Comparison of ENCODE assay signal across 15 cellular contexts in the genomic region with DNA sequence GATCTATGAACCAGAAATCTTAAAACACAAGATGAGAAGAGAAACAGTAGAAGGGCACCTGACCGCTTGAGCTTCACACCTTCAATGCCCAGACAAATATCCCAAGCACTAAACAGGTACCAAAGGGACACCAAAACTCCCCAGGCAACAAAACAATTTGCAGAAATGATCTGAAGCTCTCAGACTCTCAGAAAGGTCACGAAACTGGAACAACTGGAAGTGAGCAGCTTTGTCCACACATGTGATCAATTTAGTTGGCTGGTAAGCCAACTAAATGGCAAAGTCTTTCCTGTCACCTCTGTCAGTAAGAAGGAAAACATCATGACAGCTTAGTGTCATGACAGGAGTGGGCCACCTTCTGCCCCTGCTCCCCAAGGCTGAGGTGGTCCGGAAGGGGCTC. TPM values are rescaled to one million over a fixed set of nuclear protein-coding genes. Genes with fewer than 3 reads are reported as not detected.
DNase-seq lines count a peak whose midpoint lies in the region; ATAC-seq, FAIRE-seq and TF ChIP-seq lines count a peak whose summit lies in the region.
"Had no signal": no experiment of that assay in that cellular context is flagged by ENCODE, and none has a peak within 500 bp of the region (broad histone marks: within the 10 kb centered on the region; RNA-seq: fewer than 3 reads in every experiment).

No MANE protein-coding gene starts in this region.

- POLR2A ChIA-PET in HepG2 (lab: Yijun Ruan, JAX) = no interaction called here

- no peak for DNase-seq in HepG2 (ENCODE audit: low spot score)
- no peak for DNase-seq in immature natural killer cell
- DNase-seq in left lobe of liver (ENCODE audit: low spot score) = no peak
- no peak for DNase-seq in erythroblast (lab: John Stamatoyannopoulos, UW)
- no peak for DNase-seq in coronary artery (ENCODE audit: low spot score)
- DNase-seq: activated CD4-positive, alpha-beta T cell treated with anti-CD3 and anti-CD28 coated beads, Interleukin-2, amount 50 U/mL, for 48 hours; BE2C; DMS79 treated with DMSO at 0.1 percent for 48 hours; effector CD8-positive, alpha-beta T cell; NCI-H2171 treated with DMSO at 0.1 percent for 48 hours; stimulated activated CD4-positive, alpha-beta T cell treated with anti-CD3 and anti-CD28 coated beads, Interleukin-12 subunit alpha, Interleukin-12 subunit beta, amount 100 ng/mL, for 4 hours had no signal

- H3K9me3 Mint-ChIP-seq in immature natural killer cell = no peaks in the 10 kb centered on the region

- H3K36me3 ChIP-seq in liver (ENCODE audit: control insufficient read depth in 4 of 4, insufficient read depth in 3 of 4, low read depth in 1 of 4, low read length in 3 of 4) (peaks cover 0 to 2% (median 0%) of the 10 kb centered on the region in 4 donors), HepG2 (replicated peaks in 1 of 2; ENCODE audit: control insufficient read depth in 1 of 2, insufficient read depth in 2 of 2, low read length in 2 of 2) (peaks cover 2 to 12% of the 10 kb centered on the region in 2 experiments; a peak in 2 of 5 replicates)
- H3K36me3 ChIP-seq: BE2C, prostate gland had no signal

- 65% methylated on average over 3 of the region's 3 CpGs for WGBS in liver
- WGBS in HepG2 (ENCODE audit: low lambda C conversion rate) = 98% methylated on average over 3 of the region's 3 CpGs

- ATAC-seq in HepG2 (no peak), left lobe of liver (no peak)
- ATAC-seq: left lung had no signal

- peak overlapping the region; percentile 38 to 75 for H3K27ac ChIP-seq in liver (ENCODE audit: low read depth in 1 of 2, low read length in 2 of 2)
- no peak overlapping the region for H3K27ac ChIP-seq in HepG2 (ENCODE audit: extremely low read length, insufficient read depth, low read length)
- H3K27ac ChIP-seq in VCaP = peak overlapping the region; percentile 78
- no peak overlapping the region for H3K27ac ChIP-seq in coronary artery
- H3K27ac ChIP-seq: left lung, prostate gland had no signal

- peaks cover 55 to 72% of the 10 kb centered on the region in 2 donors for H3K4me1 Mint-ChIP-seq in immature natural killer cell

- H3K36me3 Mint-ChIP-seq in immature natural killer cell = no peaks in the 10 kb centered on the region

- peaks cover 4% of the 10 kb centered on the region; the same call in 1 of the 2 replicates for H4K20me1 ChIP-seq in HepG2 (ENCODE audit: insufficient read depth, low read length)

- in situ Hi-C loops in HepG2 (cut with HindIII; ENCODE audit: extremely low pct_ligation_motif_present, low pct_unique_long_range_greater_than_20kb) = no loop called here

- H3K27me3 Mint-ChIP-seq in immature natural killer cell (ENCODE audit: low read depth in 3 of 3) = peaks cover 3 to 13% (median 6%) of the 10 kb centered on the region in 3 donors

- intact Hi-C loops in HepG2 (cut with micrococcal nuclease; ENCODE audit: unreplicated experiment) = no loop called here

- H3K9me3 ChIP-seq in liver (ENCODE audit: control insufficient read depth in 4 of 4, low read length in 3 of 4) (no peaks in the 10 kb centered on the region), HepG2 (ENCODE audit: low read length) (no peaks in the 10 kb centered on the region)
- H3K9me3 ChIP-seq: BE2C, left lung, prostate gland had no signal

- H3K4me3 Mint-ChIP-seq in immature natural killer cell = no peak overlapping the region

- H3K9ac ChIP-seq in liver (ENCODE audit: low read depth in 1 of 2, low read length in 2 of 2) = no peak overlapping the region
- no peak overlapping the region for H3K9ac ChIP-seq in HepG2 (ENCODE audit: insufficient read depth, low read depth, low read length)

- no peak overlapping the region for H2AFZ ChIP-seq in HepG2 (ENCODE audit: low read length)

- CTCF ChIA-PET in HepG2 (lab: Yijun Ruan, JAX; ENCODE audit: low intra/inter-chr PET ratio, low total read pairs) = no interaction called here

- peaks cover 46% of the 10 kb centered on the region for H3K79me2 ChIP-seq in HepG2 (ENCODE audit: insufficient read depth, low read length)

- no peak for TF ChIP-seq RAD21 in liver (IDR thresholded peaks at IDR 0.05)
- no peak for TF ChIP-seq RAD21 in HepG2 (CRISPR knock-in tag; IDR thresholded peaks at IDR 0.05)

- no TSS peak for BruUV-seq in HepG2 (replicated peaks; lab: Mats Ljungman, UMichigan)

- no peak for TF ChIP-seq CTCF in liver (IDR thresholded peaks at IDR 0.05; ENCODE audit: low read depth, low read length, missing input control)
- no peak for TF ChIP-seq CTCF in HepG2 (CRISPR knock-in tag; IDR thresholded peaks at IDR 0.05)
- no peak for TF ChIP-seq CTCF in VCaP (conservative IDR thresholded peaks at IDR 0.05)
- no peak for TF ChIP-seq CTCF in coronary artery (IDR thresholded peaks at IDR 0.05)

- H3K27me3 ChIP-seq in liver (ENCODE audit: control insufficient read depth in 4 of 4, insufficient read depth in 4 of 4, low read length in 3 of 4) (no peaks in the 10 kb centered on the region), HepG2 (ENCODE audit: control insufficient read depth in 1 of 2, insufficient read depth in 2 of 2, low read length in 2 of 2) (no peaks in the 10 kb centered on the region; a peak in 1 of 5 replicates)
- H3K27me3 ChIP-seq: BE2C, left lung had no signal

- H3K4me1 ChIP-seq in liver (ENCODE audit: control insufficient read depth in 4 of 4, insufficient read depth in 4 of 4, low read length in 3 of 4) (peaks cover 11 to 31% (median 22%) of the 10 kb centered on the region in 4 donors), HepG2 (ENCODE audit: insufficient read depth, low read length) (peaks cover 34% of the 10 kb centered on the region)
- H3K4me1 ChIP-seq: BE2C had no signal

- no peak overlapping the region for H3K4me3 ChIP-seq in liver (ENCODE audit: low read depth in 1 of 3, low read length in 3 of 3)
- H3K4me3 ChIP-seq in HepG2 (replicated peaks in 1 of 3; ENCODE audit: insufficient read depth in 1 of 3, low read depth in 2 of 3, low read length in 3 of 3) = no peak overlapping the region
- H3K4me3 ChIP-seq in coronary artery = no peak overlapping the region
- H3K4me3 ChIP-seq: left lung, prostate gland had no signal

- TF ChIP-seq POLR2A in HepG2 (IDR thresholded peaks at IDR 0.05; ENCODE audit: insufficient read depth in 1 of 2, low read depth in 2 of 2, low read length in 2 of 2) (no peak), erythroblast (IDR thresholded peaks at IDR 0.05; ENCODE audit: low read length) (no peak)

- H3K4me2 ChIP-seq in HepG2 (ENCODE audit: low read depth, low read length) = no peak overlapping the region

- H3K27ac Mint-ChIP-seq in immature natural killer cell = peak overlapping the region; percentile 40 to 88 (median 60)

- TF ChIP-seq EP300 in HepG2 (IDR thresholded peaks at IDR 0.05; ENCODE audit: low read depth in 2 of 2, low read length in 2 of 2) = no peak
- TF ChIP-seq EP300 in HepG2 (CRISPR knock-in tag; IDR thresholded peaks at IDR 0.05; ENCODE audit: borderline replicate concordance) = no peak

- no peak for FAIRE-seq in HepG2 (lab: Jason Lieb, UNC)

TF ChIP-seq in liver, 16 proteins besides CTCF, POLR2A, EP300 and RAD21:
- TF ChIP-seq HNF4A (conservative IDR thresholded peaks at IDR 0.05) = no peak

TF ChIP-seq in HepG2, 621 proteins besides CTCF, POLR2A, EP300 and RAD21 (continues in another document):
- no peak for TF ChIP-seq TBL1XR1 (IDR thresholded peaks at IDR 0.05; ENCODE audit: borderline replicate concordance, low read length, partially characterized antibody)
- TF ChIP-seq KDM2A (CRISPR knock-in tag; IDR thresholded peaks at IDR 0.05; ENCODE audit: borderline replicate concordance, low read depth) = no peak
- TF ChIP-seq, protein P1, sequence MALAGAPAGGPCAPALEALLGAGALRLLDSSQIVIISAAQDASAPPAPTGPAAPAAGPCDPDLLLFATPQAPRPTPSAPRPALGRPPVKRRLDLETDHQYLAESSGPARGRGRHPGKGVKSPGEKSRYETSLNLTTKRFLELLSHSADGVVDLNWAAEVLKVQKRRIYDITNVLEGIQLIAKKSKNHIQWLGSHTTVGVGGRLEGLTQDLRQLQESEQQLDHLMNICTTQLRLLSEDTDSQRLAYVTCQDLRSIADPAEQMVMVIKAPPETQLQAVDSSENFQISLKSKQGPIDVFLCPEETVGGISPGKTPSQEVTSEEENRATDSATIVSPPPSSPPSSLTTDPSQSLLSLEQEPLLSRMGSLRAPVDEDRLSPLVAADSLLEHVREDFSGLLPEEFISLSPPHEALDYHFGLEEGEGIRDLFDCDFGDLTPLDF (CRISPR knock-in tag; IDR thresholded peaks at IDR 0.05) = no peak
- no peak for TF ChIP-seq ZNF816 (CRISPR knock-in tag; IDR thresholded peaks at IDR 0.05; ENCODE audit: borderline replicate concordance)
- no peak for TF ChIP-seq CCAR2 (optimal IDR thresholded peaks at IDR 0.05; ENCODE audit: low read depth, low read length)
- no peak for TF ChIP-seq ZMYM2 (CRISPR knock-in tag; IDR thresholded peaks at IDR 0.05)
- no peak for TF ChIP-seq ZFP90 (CRISPR knock-in tag; IDR thresholded peaks at IDR 0.05; ENCODE audit: borderline replicate concordance)
- TF ChIP-seq PHB2 (IDR thresholded peaks at IDR 0.05; ENCODE audit: partially characterized antibody) = no peak

RNA-seq across cellular contexts. Expression of a gene that starts 4.1 kb away (rescaled TPM):
- 1 to 10 TPM; 2.9 to 5.9 TPM for total RNA-seq in liver
- 1 to 10 TPM; 2.1 to 4.2 TPM for polyA plus RNA-seq in liver
- total RNA-seq in HepG2 (2016; rRNA removed; fragmentation: Illumina TruSeq; extraction: Trizol) = 14.1 and 15.1 TPM in 2 replicates
- 0.91 and 1.3 TPM in 2 replicates for total RNA-seq in HepG2 (2016; cell fraction: cytosol; rRNA removed; fragmentation: Illumina TruSeq; extraction: Trizol; ENCODE audit: low read depth)
- 12.9 and 15.9 TPM in 2 replicates for total RNA-seq in HepG2 (2016; cell fraction: insoluble cytoplasmic fraction; rRNA removed; fragmentation: Illumina TruSeq; extraction: Trizol)
- 4.6 and 5.0 TPM in 2 replicates for total RNA-seq in HepG2 (2016; cell fraction: membrane; rRNA removed; fragmentation: Illumina TruSeq; extraction: Trizol)
- 6.5 and 8.3 TPM in 2 replicates for total RNA-seq in HepG2 (2016; cell fraction: nucleus; rRNA removed; fragmentation: Illumina TruSeq; extraction: Trizol)
- 9.9 and 11.2 TPM in 2 replicates for polyA plus RNA-seq in HepG2 (2011; rRNA removed)
- polyA plus RNA-seq in HepG2 (2011; cell fraction: cytosol; rRNA removed) = 10.8 and 11.0 TPM in 2 replicates
- polyA plus RNA-seq in HepG2 (2011; cell fraction: nucleus; rRNA removed) = 17.2 and 18.8 TPM in 2 replicates
- 5.3 and 5.7 TPM in 2 replicates for polyA plus RNA-seq in HepG2 (2012)
- 0.66 and 1.2 TPM in 2 replicates for polyA plus RNA-seq in HepG2 (2016; cell fraction: cytosol; fragmentation: Illumina TruSeq; extraction: Trizol; ENCODE audit: low read depth)
- polyA plus RNA-seq in HepG2 (2016; cell fraction: insoluble cytoplasmic fraction; fragmentation: Illumina TruSeq; extraction: Trizol; ENCODE audit: low read depth) = 16.3 and 16.9 TPM in 2 replicates
- 2.2 and 3.4 TPM in 2 replicates for polyA plus RNA-seq in HepG2 (2016; cell fraction: membrane; fragmentation: Illumina TruSeq; extraction: Trizol; ENCODE audit: low read depth)
- polyA plus RNA-seq in HepG2 (2016; cell fraction: nucleus; fragmentation: Illumina TruSeq; extraction: Trizol; ENCODE audit: insufficient read depth, low read depth) = 12.6 and 15.6 TPM in 2 replicates
- polyA minus RNA-seq in HepG2 (2011; rRNA and poly(A)+ RNA removed; ENCODE audit: low replicate concordance) = 61.7 and 67.2 TPM in 2 replicates
- 6.2 and 7.6 TPM in 2 replicates for polyA minus RNA-seq in HepG2 (2011; cell fraction: cytosol; rRNA and poly(A)+ RNA removed)
- polyA minus RNA-seq in HepG2 (2011; cell fraction: nucleus; rRNA and poly(A)+ RNA removed) = 9.8 and 10.4 TPM in 2 replicates
- 1 to 10 TPM; 2.6 to 5.4 (median 3.2) TPM for polyA plus RNA-seq in immature natural killer cell
- 1.8 TPM for total RNA-seq in left lobe of liver

Comparison
In these comparisons a context has a peak if more than half of its experiments do, and no peak if none do; other contexts are left out.
1. H3K27ac ChIP-seq: peak in liver (2 of 2) and VCaP (single experiment); none in HepG2 (single experiment) and coronary artery (0 of 2).